ENCODE assay signal across 1 cellular context in the genomic region with DNA sequence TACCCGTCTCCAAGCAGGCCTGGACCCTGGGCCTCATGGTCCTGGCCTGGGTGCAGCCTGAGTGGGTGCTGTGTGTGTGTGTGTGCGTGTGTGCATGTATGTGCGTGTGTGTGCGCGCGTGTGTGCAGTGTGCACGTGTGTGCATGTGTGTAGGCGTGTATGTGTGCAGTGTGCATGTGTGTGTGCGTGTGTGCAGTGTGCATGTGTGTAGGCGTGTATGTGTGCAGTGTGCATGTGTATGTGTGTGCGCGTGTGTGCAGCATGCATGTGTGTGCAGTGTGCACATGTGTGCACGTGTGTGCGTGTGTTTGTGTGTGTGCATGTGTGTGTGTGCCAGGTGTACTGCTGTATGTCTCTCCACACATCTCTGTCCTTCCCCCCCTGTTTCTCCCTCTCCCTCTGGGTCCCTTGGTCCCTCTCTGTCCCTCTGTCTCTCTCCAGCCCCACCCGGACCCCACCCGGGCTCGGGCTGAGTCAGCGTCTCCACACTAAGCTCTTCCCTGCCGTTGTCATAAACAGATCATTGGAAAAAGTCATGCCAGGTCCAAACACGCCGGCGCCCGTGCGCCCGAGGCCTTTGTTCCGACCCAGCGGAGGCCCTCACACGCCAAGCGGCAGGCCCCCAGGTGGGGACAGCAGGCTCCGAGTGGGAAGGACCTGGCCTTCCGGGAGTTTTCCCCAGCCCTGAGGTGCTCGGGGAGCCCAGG.
TF ChIP-seq lines count a peak whose summit lies in the region.

No MANE protein-coding gene starts in this region.

TF ChIP-seq in H1, 55 proteins besides CTCF, POLR2A, EP300 and RAD21:
- TF ChIP-seq CBX8 (IDR thresholded peaks at IDR 0.05; ENCODE audit: borderline replicate concordance, low read depth, low read length), result no peak
- no peak for TF ChIP-seq BACH1 (IDR thresholded peaks at IDR 0.05; ENCODE audit: low read length)
- no peak for TF ChIP-seq SP4 (IDR thresholded peaks at IDR 0.05; ENCODE audit: low read length)
